ENCODE assay signal across 11 cellular contexts in the genomic region with DNA sequence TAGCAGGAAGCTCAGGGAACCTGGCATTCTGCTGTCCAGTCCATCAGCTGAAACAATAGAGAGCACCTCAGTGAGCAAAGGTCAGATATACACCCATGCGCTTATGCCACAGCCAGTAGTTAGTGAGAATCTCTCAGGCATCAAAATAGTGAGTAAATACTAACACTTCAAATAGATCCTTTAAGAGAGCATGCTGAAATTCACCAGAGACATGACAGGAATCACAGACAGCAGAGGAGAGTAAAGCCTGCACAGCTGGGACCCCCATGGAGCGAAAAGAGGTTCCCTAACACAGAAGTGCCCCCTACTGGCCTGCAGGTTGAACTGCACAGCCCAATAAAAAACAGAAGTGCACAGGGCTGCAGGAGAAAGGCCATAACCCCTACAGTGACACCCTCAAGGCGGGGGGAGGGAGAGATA. TPM values are rescaled to one million over a fixed set of nuclear protein-coding genes. Genes with fewer than 3 reads are reported as not detected.
A peak's percentile ranks its signal among the peaks of the same experiment; 100 is the strongest.
DNase-seq lines count a peak whose midpoint lies in the region; ATAC-seq, FAIRE-seq and TF ChIP-seq lines count a peak whose summit lies in the region.
"Had no signal": no experiment of that assay in that cellular context is flagged by ENCODE, and none has a peak within 500 bp of the region (broad histone marks: within the 10 kb centered on the region; RNA-seq: fewer than 3 reads in every experiment).

No MANE protein-coding gene starts in this region.

- no peaks in the 10 kb centered on the region for H3K79me1 ChIP-seq in IMR-90 (ENCODE audit: low read depth in 1 of 2, low read length in 2 of 2)

- no peak overlapping the region; the same call in 1 of the 2 replicates for H2BK20ac ChIP-seq in IMR-90 (ENCODE audit: low read depth, low read length)

- H3K9me1 ChIP-seq in IMR-90 (ENCODE audit: insufficient read depth, low read length), result no peaks in the 10 kb centered on the region

- H3K4me3 Mint-ChIP-seq in stimulated activated effector memory CD8-positive, alpha-beta T cell treated with anti-CD3 and anti-CD28 coated beads, Interleukin-12 subunit alpha, Interleukin-12 subunit beta, amount 100 ng/mL, for 72 hours, result no peak overlapping the region

- peaks cover 7% of the 10 kb centered on the region for H3K27me3 ChIP-seq in IMR-90 (ENCODE audit: control insufficient read depth, insufficient read depth, low read length)

- no peak overlapping the region for H3K4me3 ChIP-seq in IMR-90 (ENCODE audit: insufficient read depth, low read depth, low read length)
- H3K4me3 ChIP-seq: SK-N-MC had no signal

- peak overlapping the region; percentile 51 for H2AFZ ChIP-seq in IMR-90 (replicated peaks; ENCODE audit: low read length, poor library complexity)

- peaks cover 2% of the 10 kb centered on the region; the same call in 1 of the 2 replicates for H3K4me1 ChIP-seq in IMR-90 (ENCODE audit: control insufficient read depth, insufficient read depth, low read length)

- peak overlapping the region; percentile 52 for H4K91ac ChIP-seq in IMR-90 (ENCODE audit: insufficient read depth, low read depth, low read length)

- H2BK15ac ChIP-seq in IMR-90 (ENCODE audit: low read depth, low read length), result no peak overlapping the region

- dilution Hi-C loops in IMR-90 (cut with HindIII; ENCODE audit: low sequenced_read_pairs, unreplicated experiment), result no loop called here

- FAIRE-seq in D721Med (lab: Jason Lieb, UNC) (no peak), urothelium cell line (lab: Jason Lieb, UNC) (no peak)
- FAIRE-seq: islet of Langerhans had no signal

- no peaks in the 10 kb centered on the region for H3K36me3 Mint-ChIP-seq in stimulated activated effector memory CD8-positive, alpha-beta T cell treated with anti-CD3 and anti-CD28 coated beads, Interleukin-12 subunit alpha, Interleukin-12 subunit beta, amount 100 ng/mL, for 72 hours

- H3K18ac ChIP-seq in IMR-90 (ENCODE audit: low read depth, low read length), result no peak overlapping the region

- H2BK5ac ChIP-seq in IMR-90 (ENCODE audit: low read depth, low read length, poor library complexity, severe bottlenecking), result no peak overlapping the region

- no peak overlapping the region for H2AK9ac ChIP-seq in IMR-90 (replicated peaks; ENCODE audit: low read depth, low read length, poor library complexity)

- H3K27ac Mint-ChIP-seq in stimulated activated effector memory CD8-positive, alpha-beta T cell treated with anti-CD3 and anti-CD28 coated beads, Interleukin-12 subunit alpha, Interleukin-12 subunit beta, amount 100 ng/mL, for 72 hours, result no peak overlapping the region

- H3K4ac ChIP-seq in IMR-90 (ENCODE audit: low read depth, low read length), result peak overlapping the region; percentile 54; the same call in 1 of the 2 replicates

- no TSS peak for BruUV-seq in IMR-90 (replicated peaks; lab: Mats Ljungman, UMichigan)

- H3K9me3 Mint-ChIP-seq in stimulated activated effector memory CD8-positive, alpha-beta T cell treated with anti-CD3 and anti-CD28 coated beads, Interleukin-12 subunit alpha, Interleukin-12 subunit beta, amount 100 ng/mL, for 72 hours, result no peaks in the 10 kb centered on the region

- H3K27ac ChIP-seq in IMR-90 (ENCODE audit: insufficient read depth, low read length), result no peak overlapping the region
- H3K27ac ChIP-seq: SK-N-MC had no signal

- no peak overlapping the region for H2AK5ac ChIP-seq in IMR-90 (ENCODE audit: low read depth, low read length)

- peaks cover 13% of the 10 kb centered on the region for H3K4me1 Mint-ChIP-seq in stimulated activated effector memory CD8-positive, alpha-beta T cell treated with anti-CD3 and anti-CD28 coated beads, Interleukin-12 subunit alpha, Interleukin-12 subunit beta, amount 100 ng/mL, for 72 hours

- TF ChIP-seq CTCF in D721Med (IDR thresholded peaks at IDR 0.05; ENCODE audit: insufficient read depth, missing control alignments) (peak; percentile 36), IMR-90 (conservative IDR thresholded peaks at IDR 0.05; ENCODE audit: low read depth, low read length) (peak; percentile 56)

- H4K5ac ChIP-seq in IMR-90 (ENCODE audit: low read depth, low read length), result no peak overlapping the region

- in situ Hi-C loops in IMR-90 (cut with MboI; ENCODE audit: low sequenced_read_pairs), result no loop called here

- H3K9ac ChIP-seq in IMR-90 (ENCODE audit: low read depth, low read length), result no peak overlapping the region

- no peaks in the 10 kb centered on the region for H4K20me1 ChIP-seq in IMR-90 (ENCODE audit: insufficient read depth, low read length)

- H3K14ac ChIP-seq in IMR-90 (replicated peaks; ENCODE audit: low read depth, low read length), result no peak overlapping the region

- H4K8ac ChIP-seq in IMR-90 (ENCODE audit: low read depth in 2 of 2, low read length in 2 of 2), result no peak overlapping the region

- no peaks in the 10 kb centered on the region for H3K36me3 ChIP-seq in IMR-90 (ENCODE audit: control insufficient read depth, insufficient read depth, low read length)

- ATAC-seq in IMR-90 (ENCODE audit: low read depth), result peak; percentile 41; the same call in 1 of the 2 replicates
- no peak for ATAC-seq in HG02885 (IDR thresholded peaks at IDR 0.05; ENCODE audit: poor library complexity, unreplicated experiment)
- ATAC-seq in stimulated activated effector memory CD8-positive, alpha-beta T cell treated with anti-CD3 and anti-CD28 coated beads, Interleukin-12 subunit alpha, Interleukin-12 subunit beta, amount 100 ng/mL, for 72 hours, result no peak

- no peak overlapping the region for H3K56ac ChIP-seq in IMR-90 (ENCODE audit: extremely low read depth, insufficient read depth, low read length)

- no peak overlapping the region for H3K23ac ChIP-seq in IMR-90 (ENCODE audit: low read depth, low read length)

- intact Hi-C loops in IMR-90 (cut with micrococcal nuclease), result loop anchor here (2.0 to 10.0 kb wide), 2 partner anchors 96 to 994 kb away; no protein-coding TSS in a partner anchor

- no peaks in the 10 kb centered on the region for H3K9me3 ChIP-seq in IMR-90 (ENCODE audit: control insufficient read depth, insufficient read depth, low read length)

- WGBS in IMR-90 (ENCODE audit: extremely low coverage in 2 of 2, insufficient read length in 1 of 2), 2 experiments, result no CpG with 5 or more reads among the region's 3 CpGs

- TF ChIP-seq RAD21 in IMR-90 (IDR thresholded peaks at IDR 0.05; ENCODE audit: low read length), result peak; percentile 31

- no peak for DNase-seq in D721Med (ENCODE audit: insufficient read length, low spot score)
- DNase-seq in IMR-90, result no peak
- peak; percentile 57 for DNase-seq in activated CD8-positive, alpha-beta memory T cell treated with anti-CD3 and anti-CD28 coated beads for 24 hours
- DNase-seq in iPS-NIHi11 (ENCODE audit: low spot score), result peak; percentile 75
- DNase-seq in urothelium cell line (ENCODE audit: low spot score), result peak; percentile 46
- DNase-seq in NCI-H2029 treated with DMSO at 0.1 percent for 48 hours (lab: John Stamatoyannopoulos, UW), result no peak
- no peak for DNase-seq in stimulated activated effector memory CD8-positive, alpha-beta T cell treated with anti-CD3 and anti-CD28 coated beads, Interleukin-12 subunit alpha, Interleukin-12 subunit beta, amount 100 ng/mL, for 72 hours (ENCODE audit: low spot score in 2 of 2)

- CTCF ChIA-PET in IMR-90 (lab: Yijun Ruan, JAX), result interaction anchor here (0.9 to 2.0 kb wide), 6 partner anchors 9 to 1176 kb away, joined by 3 to 8 read pairs (median 4); no protein-coding TSS in a partner anchor

- peak overlapping the region; percentile 51; the same call in 1 of the 2 replicates for H2BK120ac ChIP-seq in IMR-90 (ENCODE audit: low read depth, low read length)

- TF ChIP-seq POLR2A in IMR-90 (IDR thresholded peaks at IDR 0.05; ENCODE audit: low read depth, low read length), result no peak

- H3K4me2 ChIP-seq in IMR-90 (ENCODE audit: low read depth, low read length), result no peak overlapping the region

- POLR2A ChIA-PET in IMR-90 (lab: Charles Lee; ENCODE audit: unreplicated experiment), result no interaction called here

TF ChIP-seq in IMR-90, 13 proteins besides CTCF, POLR2A, EP300 and RAD21:
- TF ChIP-seq MAZ (IDR thresholded peaks at IDR 0.05; ENCODE audit: borderline replicate concordance, low read depth, low read length), result no peak
- peak; percentile 41 for TF ChIP-seq SMC3 (IDR thresholded peaks at IDR 0.05; ENCODE audit: low read depth, low read length)
TF ChIP-seq in IMR-90: peak in this region for 1.

RNA-seq across cellular contexts. Expression of a gene that starts 57.6 kb away (rescaled TPM):
- not detected in 2 replicates for total RNA-seq in IMR-90 (2012; rRNA removed)
- polyA plus RNA-seq in IMR-90 (2012; rRNA removed), result not detected in 2 replicates
- not detected in 2 replicates for polyA plus RNA-seq in IMR-90 (2012; cell fraction: cytosol; rRNA removed)
- 0.03 TPM in 1 of 2 replicates, not detected in the other for polyA plus RNA-seq in IMR-90 (2012; cell fraction: nucleus; rRNA removed; ENCODE audit: low replicate concordance)
- total RNA-seq: temporal lobe had no signal

Comparison
In these comparisons a context has a peak if more than half of its experiments do, and no peak if none do; other contexts are left out.
1. DNase-seq: peak in activated CD8-positive, alpha-beta memory T cell treated with anti-CD3 and anti-CD28 coated beads for 24 hours (single experiment), iPS-NIHi11 (single experiment) and urothelium cell line (single experiment); none in D721Med (single experiment), IMR-90 (single experiment), NCI-H2029 treated with DMSO at 0.1 percent for 48 hours (single experiment) and stimulated activated effector memory CD8-positive, alpha-beta T cell treated with anti-CD3 and anti-CD28 coated beads, Interleukin-12 subunit alpha, Interleukin-12 subunit beta, amount 100 ng/mL, for 72 hours (0 of 2).